Comparison of ENCODE assay signal across 1 cellular context in the genomic region with DNA sequence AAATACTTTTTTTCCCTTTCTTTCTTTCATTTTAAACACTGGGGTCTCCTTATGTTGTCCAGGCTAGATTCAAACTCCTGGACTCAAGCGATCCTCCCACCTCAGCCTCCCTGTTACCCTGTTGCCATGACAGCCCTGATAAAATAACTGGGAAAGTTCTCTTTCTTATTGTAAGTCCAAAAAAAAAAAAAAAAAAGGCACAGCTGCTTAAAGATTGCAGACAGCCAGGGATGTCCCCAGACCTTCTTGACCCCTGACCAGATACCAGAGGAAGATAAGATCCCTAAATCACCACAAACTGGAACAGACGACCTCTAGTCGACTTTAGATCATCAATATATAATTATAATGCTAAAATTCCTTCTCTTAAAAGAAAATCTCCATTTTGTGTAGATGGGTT.
TF ChIP-seq lines count a peak whose summit lies in the region.

No MANE protein-coding gene starts in this region.

TF ChIP-seq in K562, 482 proteins besides CTCF, POLR2A, EP300 and RAD21:
- TF ChIP-seq, protein P1, sequence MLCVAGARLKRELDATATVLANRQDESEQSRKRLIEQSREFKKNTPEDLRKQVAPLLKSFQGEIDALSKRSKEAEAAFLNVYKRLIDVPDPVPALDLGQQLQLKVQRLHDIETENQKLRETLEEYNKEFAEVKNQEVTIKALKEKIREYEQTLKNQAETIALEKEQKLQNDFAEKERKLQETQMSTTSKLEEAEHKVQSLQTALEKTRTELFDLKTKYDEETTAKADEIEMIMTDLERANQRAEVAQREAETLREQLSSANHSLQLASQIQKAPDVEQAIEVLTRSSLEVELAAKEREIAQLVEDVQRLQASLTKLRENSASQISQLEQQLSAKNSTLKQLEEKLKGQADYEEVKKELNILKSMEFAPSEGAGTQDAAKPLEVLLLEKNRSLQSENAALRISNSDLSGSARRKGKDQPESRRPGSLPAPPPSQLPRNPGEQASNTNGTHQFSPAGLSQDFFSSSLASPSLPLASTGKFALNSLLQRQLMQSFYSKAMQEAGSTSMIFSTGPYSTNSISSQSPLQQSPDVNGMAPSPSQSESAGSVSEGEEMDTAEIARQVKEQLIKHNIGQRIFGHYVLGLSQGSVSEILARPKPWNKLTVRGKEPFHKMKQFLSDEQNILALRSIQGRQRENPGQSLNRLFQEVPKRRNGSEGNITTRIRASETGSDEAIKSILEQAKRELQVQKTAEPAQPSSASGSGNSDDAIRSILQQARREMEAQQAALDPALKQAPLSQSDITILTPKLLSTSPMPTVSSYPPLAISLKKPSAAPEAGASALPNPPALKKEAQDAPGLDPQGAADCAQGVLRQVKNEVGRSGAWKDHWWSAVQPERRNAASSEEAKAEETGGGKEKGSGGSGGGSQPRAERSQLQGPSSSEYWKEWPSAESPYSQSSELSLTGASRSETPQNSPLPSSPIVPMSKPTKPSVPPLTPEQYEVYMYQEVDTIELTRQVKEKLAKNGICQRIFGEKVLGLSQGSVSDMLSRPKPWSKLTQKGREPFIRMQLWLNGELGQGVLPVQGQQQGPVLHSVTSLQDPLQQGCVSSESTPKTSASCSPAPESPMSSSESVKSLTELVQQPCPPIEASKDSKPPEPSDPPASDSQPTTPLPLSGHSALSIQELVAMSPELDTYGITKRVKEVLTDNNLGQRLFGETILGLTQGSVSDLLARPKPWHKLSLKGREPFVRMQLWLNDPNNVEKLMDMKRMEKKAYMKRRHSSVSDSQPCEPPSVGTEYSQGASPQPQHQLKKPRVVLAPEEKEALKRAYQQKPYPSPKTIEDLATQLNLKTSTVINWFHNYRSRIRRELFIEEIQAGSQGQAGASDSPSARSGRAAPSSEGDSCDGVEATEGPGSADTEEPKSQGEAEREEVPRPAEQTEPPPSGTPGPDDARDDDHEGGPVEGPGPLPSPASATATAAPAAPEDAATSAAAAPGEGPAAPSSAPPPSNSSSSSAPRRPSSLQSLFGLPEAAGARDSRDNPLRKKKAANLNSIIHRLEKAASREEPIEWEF (CRISPR knock-in tag; IDR thresholded peaks at IDR 0.05), result 0 out of 2 replicates have a peak, but pooled peaks have one; percentile 28
- 0 out of 2 replicates have a peak, but pooled peaks have one; percentile 9 for TF ChIP-seq CTBP1 (IDR thresholded peaks at IDR 0.05; ENCODE audit: borderline replicate concordance)
- no peak for TF ChIP-seq TCF7L2 (IDR thresholded peaks at IDR 0.05; ENCODE audit: low read depth, low read length)
- TF ChIP-seq GATAD2B (IDR thresholded peaks at IDR 0.05; ENCODE audit: borderline replicate concordance), result no peak
- TF ChIP-seq CBFB (CRISPR knock-in tag; IDR thresholded peaks at IDR 0.05), result no peak
- no peak for TF ChIP-seq ZNF561 (CRISPR knock-in tag; conservative IDR thresholded peaks at IDR 0.05)
- TF ChIP-seq CXXC5 (CRISPR knock-in tag; IDR thresholded peaks at IDR 0.05), result no peak
- peak; percentile 95 for TF ChIP-seq FOXJ2 (tag; IDR thresholded peaks at IDR 0.05)
- no peak for TF ChIP-seq ZBTB8A (IDR thresholded peaks at IDR 0.05; ENCODE audit: partially characterized antibody)
- peak; percentile 82 for TF ChIP-seq RFX1 (IDR thresholded peaks at IDR 0.05)
- peak; percentile 66; the same call in 1 of the 2 replicates for TF ChIP-seq FOXJ3 (CRISPR knock-in tag; IDR thresholded peaks at IDR 0.05)
- peak; percentile 47; the same call in 1 of the 2 replicates for TF ChIP-seq NR2C1 (IDR thresholded peaks at IDR 0.05)
- TF ChIP-seq NR2C1 (tag; IDR thresholded peaks at IDR 0.05), result peak; percentile 62
- TF ChIP-seq ZNF384 (IDR thresholded peaks at IDR 0.05; ENCODE audit: low read depth, low read length), result peak; percentile 86
- no peak for TF ChIP-seq GTF2F1 (IDR thresholded peaks at IDR 0.05; ENCODE audit: low read depth, low read length)
- TF ChIP-seq ZC3H4 (CRISPR knock-in tag; IDR thresholded peaks at IDR 0.05; ENCODE audit: borderline replicate concordance), result no peak
- TF ChIP-seq SMAD4 (CRISPR knock-in tag; conservative IDR thresholded peaks at IDR 0.05), result 0 out of 2 replicates have a peak, but pooled peaks have one; percentile 12
- TF ChIP-seq, protein P2, sequence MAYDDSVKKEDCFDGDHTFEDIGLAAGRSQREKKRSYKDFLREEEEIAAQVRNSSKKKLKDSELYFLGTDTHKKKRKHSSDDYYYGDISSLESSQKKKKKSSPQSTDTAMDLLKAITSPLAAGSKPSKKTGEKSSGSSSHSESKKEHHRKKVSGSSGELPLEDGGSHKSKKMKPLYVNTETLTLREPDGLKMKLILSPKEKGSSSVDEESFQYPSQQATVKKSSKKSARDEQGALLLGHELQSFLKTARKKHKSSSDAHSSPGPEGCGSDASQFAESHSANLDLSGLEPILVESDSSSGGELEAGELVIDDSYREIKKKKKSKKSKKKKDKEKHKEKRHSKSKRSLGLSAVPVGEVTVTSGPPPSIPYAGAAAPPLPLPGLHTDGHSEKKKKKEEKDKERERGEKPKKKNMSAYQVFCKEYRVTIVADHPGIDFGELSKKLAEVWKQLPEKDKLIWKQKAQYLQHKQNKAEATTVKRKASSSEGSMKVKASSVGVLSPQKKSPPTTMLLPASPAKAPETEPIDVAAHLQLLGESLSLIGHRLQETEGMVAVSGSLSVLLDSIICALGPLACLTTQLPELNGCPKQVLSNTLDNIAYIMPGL (CRISPR knock-in tag; IDR thresholded peaks at IDR 0.05), result no peak
- no peak for TF ChIP-seq NBN (IDR thresholded peaks at IDR 0.05; ENCODE audit: low read depth)
- TF ChIP-seq STAG1 (CRISPR knock-in tag; IDR thresholded peaks at IDR 0.05; ENCODE audit: borderline replicate concordance), result no peak
- no peak for TF ChIP-seq TAF15 (IDR thresholded peaks at IDR 0.05; ENCODE audit: low read depth, low read length)
- peak; percentile 58; the same call in 1 of the 2 replicates for TF ChIP-seq ESRRA (IDR thresholded peaks at IDR 0.05; ENCODE audit: borderline replicate concordance, low read depth)
- no peak for TF ChIP-seq THRAP3 (IDR thresholded peaks at IDR 0.05; ENCODE audit: borderline replicate concordance)
- TF ChIP-seq CBX3 (IDR thresholded peaks at IDR 0.05; ENCODE audit: borderline replicate concordance in 1 of 2, low read length in 2 of 2), result no peak
- TF ChIP-seq SP1 (CRISPR knock-in tag; IDR thresholded peaks at IDR 0.05), result no peak
- TF ChIP-seq PTTG1 (tag; IDR thresholded peaks at IDR 0.05; ENCODE audit: low read depth), result no peak
- TF ChIP-seq CBX5 (IDR thresholded peaks at IDR 0.05; ENCODE audit: borderline replicate concordance, low read depth), result no peak
- TF ChIP-seq, protein P3, sequence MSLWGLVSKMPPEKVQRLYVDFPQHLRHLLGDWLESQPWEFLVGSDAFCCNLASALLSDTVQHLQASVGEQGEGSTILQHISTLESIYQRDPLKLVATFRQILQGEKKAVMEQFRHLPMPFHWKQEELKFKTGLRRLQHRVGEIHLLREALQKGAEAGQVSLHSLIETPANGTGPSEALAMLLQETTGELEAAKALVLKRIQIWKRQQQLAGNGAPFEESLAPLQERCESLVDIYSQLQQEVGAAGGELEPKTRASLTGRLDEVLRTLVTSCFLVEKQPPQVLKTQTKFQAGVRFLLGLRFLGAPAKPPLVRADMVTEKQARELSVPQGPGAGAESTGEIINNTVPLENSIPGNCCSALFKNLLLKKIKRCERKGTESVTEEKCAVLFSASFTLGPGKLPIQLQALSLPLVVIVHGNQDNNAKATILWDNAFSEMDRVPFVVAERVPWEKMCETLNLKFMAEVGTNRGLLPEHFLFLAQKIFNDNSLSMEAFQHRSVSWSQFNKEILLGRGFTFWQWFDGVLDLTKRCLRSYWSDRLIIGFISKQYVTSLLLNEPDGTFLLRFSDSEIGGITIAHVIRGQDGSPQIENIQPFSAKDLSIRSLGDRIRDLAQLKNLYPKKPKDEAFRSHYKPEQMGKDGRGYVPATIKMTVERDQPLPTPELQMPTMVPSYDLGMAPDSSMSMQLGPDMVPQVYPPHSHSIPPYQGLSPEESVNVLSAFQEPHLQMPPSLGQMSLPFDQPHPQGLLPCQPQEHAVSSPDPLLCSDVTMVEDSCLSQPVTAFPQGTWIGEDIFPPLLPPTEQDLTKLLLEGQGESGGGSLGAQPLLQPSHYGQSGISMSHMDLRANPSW (CRISPR knock-in tag; IDR thresholded peaks at IDR 0.05), result no peak
TF ChIP-seq in K562: peak in this region for 9.
